Comparison of ENCODE assay signal across 11 cellular contexts in the genomic region with DNA sequence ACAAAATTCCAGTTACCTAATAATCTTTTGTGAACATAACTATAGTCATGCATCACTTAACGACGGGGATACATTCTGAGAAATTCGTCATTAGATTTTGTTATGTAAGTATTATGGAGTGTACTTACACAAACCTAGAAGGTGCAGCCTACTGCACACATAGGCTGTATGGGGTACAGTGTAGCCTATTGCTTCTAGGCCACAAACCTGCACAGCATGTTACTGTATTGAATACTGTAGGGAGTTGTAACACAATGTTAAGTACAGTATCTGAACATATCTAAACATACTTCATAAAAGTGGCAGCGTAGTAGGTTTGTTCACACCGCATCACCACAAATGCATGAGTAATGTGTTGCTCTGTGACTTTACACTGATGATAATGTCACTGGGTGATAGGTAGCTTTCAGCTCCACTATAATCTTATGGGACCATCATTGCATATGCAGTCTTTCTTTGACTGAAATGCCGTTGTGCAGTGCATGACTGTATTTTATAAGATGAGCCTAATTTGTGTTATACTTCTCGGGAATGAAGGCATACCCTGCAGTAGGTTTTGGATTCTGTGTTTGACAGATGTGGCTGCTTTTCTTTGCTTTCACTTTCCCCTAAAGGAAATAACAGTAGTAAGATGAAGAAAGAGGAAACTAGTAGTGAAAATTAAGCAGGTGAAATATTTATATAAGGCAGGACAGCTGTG.
DNase-seq lines count a peak whose midpoint lies in the region; ATAC-seq and TF ChIP-seq lines count a peak whose summit lies in the region.
"Had no signal": no experiment of that assay in that cellular context is flagged by ENCODE, and none has a peak within 500 bp of the region (broad histone marks: within the 10 kb centered on the region; RNA-seq: fewer than 3 reads in every experiment).

No MANE protein-coding gene starts in this region.

- no peak overlapping the region for H3K4me3 ChIP-seq in Peyer's patch
- H3K4me3 ChIP-seq: SK-N-MC, thyroid gland had no signal

- H3K4me3 Mint-ChIP-seq in activated T-helper 2 cell treated with anti-CD3 and anti-CD28 coated beads, Interferon-gamma antibody, Interleukin-2, Interleukin-4, amounts not matched to agents 10 μg/mL and 5 μg/mL and 100 μg/mL, durations not matched to agents 14 hours and 24 hours and 36 hours (ENCODE audit: low read depth) = peak overlapping the region; percentile 49

- H3K9me3 Mint-ChIP-seq in activated T-helper 2 cell treated with anti-CD3 and anti-CD28 coated beads, Interferon-gamma antibody, Interleukin-2, Interleukin-4, amounts not matched to agents 10 μg/mL and 5 μg/mL and 100 μg/mL, durations not matched to agents 14 hours and 24 hours and 36 hours = no peaks in the 10 kb centered on the region

- DNase-seq in GM13977 (ENCODE audit: low spot score) = peak; percentile 31
- DNase-seq in activated T-helper 2 cell treated with anti-CD3 and anti-CD28 coated beads, Interferon-gamma antibody, Interleukin-2, Interleukin-4, amounts not matched to agents 10 μg/mL and 5 μg/mL and 100 μg/mL, durations not matched to agents 14 hours and 24 hours and 36 hours (ENCODE audit: low spot score) = no peak
- DNase-seq in activated gamma-delta T cell (lab: John Stamatoyannopoulos, UW) = no peak
- DNase-seq in amygdala (lab: John Stamatoyannopoulos, UW) = no peak
- DNase-seq in Peyer's patch = no peak
- no peak for DNase-seq in caudate nucleus (lab: John Stamatoyannopoulos, UW)
- DNase-seq: hypothalamus, thyroid gland had no signal

- in situ Hi-C loops in GM13977 (cut with MboI; ENCODE audit: low pct_unique_long_range_greater_than_20kb, low sequenced_read_pairs, unreplicated experiment) = no loop called here

- H3K27me3 Mint-ChIP-seq in activated T-helper 2 cell treated with anti-CD3 and anti-CD28 coated beads, Interferon-gamma antibody, Interleukin-2, Interleukin-4, amounts not matched to agents 10 μg/mL and 5 μg/mL and 100 μg/mL, durations not matched to agents 14 hours and 24 hours and 36 hours (ENCODE audit: low read depth) = no peaks in the 10 kb centered on the region

- H3K27ac ChIP-seq in Peyer's patch (peak overlapping the region in 1 of 4 donors; percentile 53), caudate nucleus (ENCODE audit: low read depth, low read length) (no peak overlapping the region)
- H3K27ac ChIP-seq: SK-N-MC, thyroid gland had no signal

- H3K27ac Mint-ChIP-seq in activated T-helper 2 cell treated with anti-CD3 and anti-CD28 coated beads, Interferon-gamma antibody, Interleukin-2, Interleukin-4, amounts not matched to agents 10 μg/mL and 5 μg/mL and 100 μg/mL, durations not matched to agents 14 hours and 24 hours and 36 hours = peak overlapping the region; percentile 72

- peaks cover 16% of the 10 kb centered on the region for H3K4me1 Mint-ChIP-seq in activated T-helper 2 cell treated with anti-CD3 and anti-CD28 coated beads, Interferon-gamma antibody, Interleukin-2, Interleukin-4, amounts not matched to agents 10 μg/mL and 5 μg/mL and 100 μg/mL, durations not matched to agents 14 hours and 24 hours and 36 hours (ENCODE audit: low read depth)

- H3K36me3 Mint-ChIP-seq in activated T-helper 2 cell treated with anti-CD3 and anti-CD28 coated beads, Interferon-gamma antibody, Interleukin-2, Interleukin-4, amounts not matched to agents 10 μg/mL and 5 μg/mL and 100 μg/mL, durations not matched to agents 14 hours and 24 hours and 36 hours (ENCODE audit: low read depth) = no peaks in the 10 kb centered on the region

- TF ChIP-seq POLR2A in Peyer's patch (IDR thresholded peaks at IDR 0.05) = no peak

- no peaks in the 10 kb centered on the region for H3K36me3 ChIP-seq in Peyer's patch
- H3K36me3 ChIP-seq: thyroid gland had no signal

- H3K4me1 ChIP-seq in Peyer's patch = no peaks in the 10 kb centered on the region
- H3K4me1 ChIP-seq: thyroid gland had no signal

- ATAC-seq in GM19468 (IDR thresholded peaks at IDR 0.05; ENCODE audit: extremely low read depth, unreplicated experiment) (peak; percentile 87), HG03159 (IDR thresholded peaks at IDR 0.05; ENCODE audit: unreplicated experiment) (peak; percentile 95)

- intact Hi-C loops in activated T-helper 2 cell treated with anti-CD3 and anti-CD28 coated beads, Interferon-gamma antibody, Interleukin-2, Interleukin-4, amounts not matched to agents 10 μg/mL and 5 μg/mL and 100 μg/mL, durations not matched to agents 14 hours and 24 hours and 36 hours (cut with micrococcal nuclease) = loop anchor here (1.0 kb wide), 1 partner anchor 110 kb away; no protein-coding TSS in a partner anchor

- no peaks in the 10 kb centered on the region for H3K9me3 ChIP-seq in Peyer's patch
- H3K9me3 ChIP-seq: thyroid gland had no signal

- H3K27me3 ChIP-seq in Peyer's patch = no peaks in the 10 kb centered on the region
- H3K27me3 ChIP-seq: thyroid gland had no signal

- TF ChIP-seq CTCF in GM13977 (IDR thresholded peaks at IDR 0.05; ENCODE audit: extremely low read depth, insufficient read depth, missing control alignments) (no peak), Peyer's patch (IDR thresholded peaks at IDR 0.05) (no peak)
